In the genomic region with DNA sequence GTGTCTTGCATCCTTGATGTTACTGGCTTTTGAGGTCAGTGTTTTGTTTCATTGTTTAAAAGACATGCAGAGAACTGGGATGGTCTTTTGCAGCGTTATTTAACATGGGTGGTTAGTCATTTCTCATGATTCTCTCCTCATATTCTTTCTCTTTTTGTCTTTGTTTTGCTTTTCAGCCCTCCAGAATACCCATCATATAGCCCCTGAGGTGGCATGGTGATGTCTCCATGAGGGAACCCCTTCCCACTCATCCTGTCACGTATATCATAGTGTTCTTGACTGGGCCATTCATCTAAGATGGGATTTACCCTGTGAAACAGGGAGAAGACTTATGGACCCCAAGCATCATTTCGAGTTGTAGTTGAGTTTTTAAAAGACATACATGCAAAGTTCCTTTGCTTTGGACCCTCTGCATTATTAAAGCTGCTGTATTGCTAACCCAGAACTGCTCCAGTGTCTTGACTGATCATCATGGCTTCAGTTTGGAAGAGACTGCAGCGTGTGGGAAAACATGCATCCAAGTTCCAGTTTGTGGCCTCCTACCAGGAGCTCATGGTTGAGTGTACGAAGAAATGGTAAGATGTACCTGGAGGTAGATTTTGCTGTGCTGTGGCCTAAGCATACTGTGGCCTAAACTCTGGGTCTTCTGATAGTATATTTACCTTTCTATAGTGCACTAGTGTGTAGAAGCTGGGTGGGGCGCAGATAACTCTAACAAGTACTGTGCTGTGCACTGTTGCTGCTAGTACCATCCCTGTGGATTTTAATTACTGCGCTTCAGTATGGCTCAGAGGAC, we compare ENCODE assay signal across 8 cellular contexts. TPM values are rescaled to one million over a fixed set of nuclear protein-coding genes. Genes with fewer than 3 reads are reported as not detected.
A peak's percentile ranks its signal among the peaks of the same experiment; 100 is the strongest.
DNase-seq lines count a peak whose midpoint lies in the region; ATAC-seq and TF ChIP-seq lines count a peak whose summit lies in the region.

No MANE protein-coding gene starts in this region.

- peaks cover 24% of the 10 kb centered on the region for H3K36me3 ChIP-seq in HUES6 (ENCODE audit: control insufficient read depth, insufficient read depth, low read length)
- H3K36me3 ChIP-seq in mucosa of rectum (ENCODE audit: control insufficient read depth in 2 of 2, insufficient read depth in 2 of 2, low read length in 2 of 2), result peaks cover 0 to 4% of the 10 kb centered on the region in 2 donors

- DNase-seq in AG10803 (ENCODE audit: low read depth) (no peak), NOMO-1 treated with dmso at 0.1 percent for 144 hours (lab: John Stamatoyannopoulos, UW; ENCODE audit: unreplicated experiment) (no peak)
- DNase-seq in stimulated activated naive CD4-positive, alpha-beta T cell (lab: John Stamatoyannopoulos, UW), result no peak

- H3K27me3 ChIP-seq in HUES6 (ENCODE audit: control insufficient read depth, insufficient read depth, low read length), result no peaks in the 10 kb centered on the region
- H3K27me3 ChIP-seq in mucosa of rectum (ENCODE audit: control insufficient read depth in 2 of 2, insufficient read depth in 2 of 2, low read length in 2 of 2), result no peaks in the 10 kb centered on the region

- ATAC-seq in GM19328 (IDR thresholded peaks at IDR 0.05; ENCODE audit: unreplicated experiment) (no peak), GM21576 (IDR thresholded peaks at IDR 0.05; ENCODE audit: unreplicated experiment) (no peak)

- H3K4me1 Mint-ChIP-seq in brain, result peaks cover 42% of the 10 kb centered on the region

- TF ChIP-seq CTCF in AG10803 (conservative IDR thresholded peaks at IDR 0.05; ENCODE audit: low read length) (no peak), brain (conservative IDR thresholded peaks at IDR 0.05) (no peak)

- H3K4me3 Mint-ChIP-seq in brain, result peak overlapping the region; percentile 90 to 96 (median 92)

- peak overlapping the region; percentile 86 for H3K4me3 ChIP-seq in AG10803 (ENCODE audit: low read length)
- H3K4me3 ChIP-seq in HUES6 (ENCODE audit: low read depth, low read length), result peak overlapping the region; percentile 92
- H3K4me3 ChIP-seq in mucosa of rectum (ENCODE audit: low read length in 2 of 2), result peak overlapping the region; percentile 86 to 91

- peak overlapping the region; percentile 92 to 99 (median 96) for H3K27ac Mint-ChIP-seq in brain

- peaks cover 9% of the 10 kb centered on the region for H3K27me3 Mint-ChIP-seq in brain

- H3K9me3 Mint-ChIP-seq in brain, result peaks cover 5 to 9% (median 7%) of the 10 kb centered on the region in 5 experiments

- H3K4me1 ChIP-seq in HUES6 (ENCODE audit: control insufficient read depth, insufficient read depth, low read length) (peaks cover 18% of the 10 kb centered on the region), mucosa of rectum (ENCODE audit: control insufficient read depth in 2 of 2, insufficient read depth in 2 of 2, low read length in 2 of 2) (peaks cover 7 to 13% of the 10 kb centered on the region in 2 donors)

- peak overlapping the region; percentile 80 for H3K9ac ChIP-seq in HUES6 (ENCODE audit: low read length)
- H3K9ac ChIP-seq in mucosa of rectum (ENCODE audit: low read depth in 1 of 2, low read length in 2 of 2), result peak overlapping the region; percentile 71

- H3K9me3 ChIP-seq in HUES6 (ENCODE audit: control insufficient read depth, insufficient read depth, low read depth, low read length) (no peaks in the 10 kb centered on the region), mucosa of rectum (ENCODE audit: control insufficient read depth in 2 of 2, low read length in 2 of 2) (no peaks in the 10 kb centered on the region)

- peaks cover 22% of the 10 kb centered on the region for H3K36me3 Mint-ChIP-seq in brain

- H3K27ac ChIP-seq in HUES6 (ENCODE audit: low read depth, low read length) (no peak overlapping the region), mucosa of rectum (ENCODE audit: low read depth in 2 of 2, low read length in 2 of 2) (no peak overlapping the region)

RNA-seq across cellular contexts. Expression of a gene that starts 1.4 kb away (rescaled TPM):
- polyA plus RNA-seq in brain (ENCODE audit: insufficient read depth, low read depth, low replicate concordance), result 15.9 TPM
